In the genomic region with DNA sequence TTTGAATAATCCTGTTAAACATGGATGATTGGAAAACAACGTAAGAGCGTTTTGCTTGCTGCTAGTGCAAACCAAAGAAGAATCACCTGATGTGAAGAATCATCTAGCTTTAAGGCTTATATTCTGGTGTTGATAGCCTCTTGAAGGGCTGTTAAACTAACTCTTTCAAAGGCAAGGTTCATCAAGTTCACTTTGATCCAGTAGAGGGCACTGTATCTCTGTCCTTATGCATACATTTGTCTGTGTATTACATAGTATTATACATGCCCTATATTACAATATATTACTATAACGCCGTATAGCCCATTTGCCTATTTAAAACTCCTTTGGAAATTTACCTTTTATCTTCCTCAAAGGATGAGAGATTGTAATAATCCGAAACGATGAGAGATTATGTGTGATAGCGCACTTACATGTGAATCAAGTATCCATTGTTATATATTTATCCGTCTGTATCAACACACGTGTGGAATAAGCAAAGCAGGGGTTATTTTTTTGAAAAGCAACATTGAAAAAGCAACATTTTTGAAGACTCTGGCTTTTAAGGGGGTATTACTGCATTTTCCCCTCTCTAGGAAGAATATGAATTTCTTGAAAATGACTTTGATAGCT, we compare ENCODE assay signal across 8 cellular contexts. TPM values are rescaled to one million over a fixed set of nuclear protein-coding genes. Genes with fewer than 3 reads are reported as not detected.
DNase-seq lines count a peak whose midpoint lies in the region; FAIRE-seq and TF ChIP-seq lines count a peak whose summit lies in the region.

No MANE protein-coding gene starts in this region.

- TF ChIP-seq CTCF in GM12874 (IDR thresholded peaks at IDR 0.05; ENCODE audit: insufficient read depth, low read depth, low read length): peak; percentile 39; the same call in 1 of the 2 replicates

- in situ Hi-C loops in ACHN (cut with HindIII; ENCODE audit: low pct_ligation_motif_present, low pct_unique_long_range_greater_than_20kb, low sequenced_read_pairs): no loop called here

- intact Hi-C loops in activated T-helper 2 cell treated with anti-CD3 and anti-CD28 coated beads, Interferon-gamma antibody, Interleukin-2, Interleukin-4, amounts not matched to agents 10 μg/mL and 5 μg/mL and 100 μg/mL, durations not matched to agents 14 hours and 24 hours and 36 hours (cut with micrococcal nuclease): loop anchor here (1.0 kb wide), 1 partner anchor 490 kb away; no protein-coding TSS in a partner anchor
- intact Hi-C loops in activated T-helper 1 cell treated with anti-CD3 and anti-CD28 coated beads, Interleukin-12 subunit alpha, Interleukin-12 subunit beta, Interleukin-2, Interleukin-4 antibody, amounts not matched to agents 30 ng/mL and 10 ng/mL and 1 ng/mL, durations not matched to agents 14 hours and 24 hours and 36 hours (cut with micrococcal nuclease): loop anchor here (1.0 kb wide), 2 partner anchors 258 to 490 kb away; no protein-coding TSS in a partner anchor

- no peaks in the 10 kb centered on the region for H3K4me1 Mint-ChIP-seq in activated T-helper 2 cell treated with anti-CD3 and anti-CD28 coated beads, Interferon-gamma antibody, Interleukin-2, Interleukin-4, amounts not matched to agents 10 μg/mL and 5 μg/mL and 100 μg/mL, durations not matched to agents 14 hours and 24 hours and 36 hours (ENCODE audit: low read depth)
- H3K4me1 Mint-ChIP-seq in activated T-helper 1 cell treated with anti-CD3 and anti-CD28 coated beads, Interleukin-12 subunit alpha, Interleukin-12 subunit beta, Interleukin-2, Interleukin-4 antibody, amounts not matched to agents 30 ng/mL and 10 ng/mL and 1 ng/mL, durations not matched to agents 14 hours and 24 hours and 36 hours (ENCODE audit: low read depth): no peaks in the 10 kb centered on the region

- no peaks in the 10 kb centered on the region for H3K9me3 Mint-ChIP-seq in activated T-helper 2 cell treated with anti-CD3 and anti-CD28 coated beads, Interferon-gamma antibody, Interleukin-2, Interleukin-4, amounts not matched to agents 10 μg/mL and 5 μg/mL and 100 μg/mL, durations not matched to agents 14 hours and 24 hours and 36 hours
- H3K9me3 Mint-ChIP-seq in activated T-helper 1 cell treated with anti-CD3 and anti-CD28 coated beads, Interleukin-12 subunit alpha, Interleukin-12 subunit beta, Interleukin-2, Interleukin-4 antibody, amounts not matched to agents 30 ng/mL and 10 ng/mL and 1 ng/mL, durations not matched to agents 14 hours and 24 hours and 36 hours: no peaks in the 10 kb centered on the region

- FAIRE-seq in frontal cortex (lab: Jason Lieb, UNC): peak; percentile 39

- peaks cover 12% of the 10 kb centered on the region for H3K27me3 Mint-ChIP-seq in activated T-helper 2 cell treated with anti-CD3 and anti-CD28 coated beads, Interferon-gamma antibody, Interleukin-2, Interleukin-4, amounts not matched to agents 10 μg/mL and 5 μg/mL and 100 μg/mL, durations not matched to agents 14 hours and 24 hours and 36 hours (ENCODE audit: low read depth)
- H3K27me3 Mint-ChIP-seq in activated T-helper 1 cell treated with anti-CD3 and anti-CD28 coated beads, Interleukin-12 subunit alpha, Interleukin-12 subunit beta, Interleukin-2, Interleukin-4 antibody, amounts not matched to agents 30 ng/mL and 10 ng/mL and 1 ng/mL, durations not matched to agents 14 hours and 24 hours and 36 hours (ENCODE audit: insufficient read depth): peaks cover 18% of the 10 kb centered on the region

- DNase-seq in ACHN (peak; percentile 43), NCI-H1092 (lab: John Stamatoyannopoulos, UW) (peak; percentile 2), SKM-1 treated with dmso at 0.1 percent for 144 hours (lab: John Stamatoyannopoulos, UW; ENCODE audit: unreplicated experiment) (peak; percentile 51), frontal cortex (ENCODE audit: low spot score in 2 of 2) (peak; percentile 14 to 37), retina (peak; percentile 48)
- DNase-seq in activated T-helper 2 cell treated with anti-CD3 and anti-CD28 coated beads, Interferon-gamma antibody, Interleukin-2, Interleukin-4, amounts not matched to agents 10 μg/mL and 5 μg/mL and 100 μg/mL, durations not matched to agents 14 hours and 24 hours and 36 hours (ENCODE audit: low spot score): no peak
- no peak for DNase-seq in activated T-helper 1 cell treated with anti-CD3 and anti-CD28 coated beads, Interleukin-12 subunit alpha, Interleukin-12 subunit beta, Interleukin-2, Interleukin-4 antibody, amounts not matched to agents 30 ng/mL and 10 ng/mL and 1 ng/mL, durations not matched to agents 14 hours and 24 hours and 36 hours (ENCODE audit: low spot score)

- H3K36me3 Mint-ChIP-seq in activated T-helper 2 cell treated with anti-CD3 and anti-CD28 coated beads, Interferon-gamma antibody, Interleukin-2, Interleukin-4, amounts not matched to agents 10 μg/mL and 5 μg/mL and 100 μg/mL, durations not matched to agents 14 hours and 24 hours and 36 hours (ENCODE audit: low read depth): no peaks in the 10 kb centered on the region
- H3K36me3 Mint-ChIP-seq in activated T-helper 1 cell treated with anti-CD3 and anti-CD28 coated beads, Interleukin-12 subunit alpha, Interleukin-12 subunit beta, Interleukin-2, Interleukin-4 antibody, amounts not matched to agents 30 ng/mL and 10 ng/mL and 1 ng/mL, durations not matched to agents 14 hours and 24 hours and 36 hours (ENCODE audit: low read depth): no peaks in the 10 kb centered on the region

- H3K4me3 Mint-ChIP-seq in activated T-helper 2 cell treated with anti-CD3 and anti-CD28 coated beads, Interferon-gamma antibody, Interleukin-2, Interleukin-4, amounts not matched to agents 10 μg/mL and 5 μg/mL and 100 μg/mL, durations not matched to agents 14 hours and 24 hours and 36 hours (ENCODE audit: low read depth): no peak overlapping the region
- H3K4me3 Mint-ChIP-seq in activated T-helper 1 cell treated with anti-CD3 and anti-CD28 coated beads, Interleukin-12 subunit alpha, Interleukin-12 subunit beta, Interleukin-2, Interleukin-4 antibody, amounts not matched to agents 30 ng/mL and 10 ng/mL and 1 ng/mL, durations not matched to agents 14 hours and 24 hours and 36 hours: no peak overlapping the region

- H3K27ac Mint-ChIP-seq in activated T-helper 2 cell treated with anti-CD3 and anti-CD28 coated beads, Interferon-gamma antibody, Interleukin-2, Interleukin-4, amounts not matched to agents 10 μg/mL and 5 μg/mL and 100 μg/mL, durations not matched to agents 14 hours and 24 hours and 36 hours: no peak overlapping the region
- no peak overlapping the region for H3K27ac Mint-ChIP-seq in activated T-helper 1 cell treated with anti-CD3 and anti-CD28 coated beads, Interleukin-12 subunit alpha, Interleukin-12 subunit beta, Interleukin-2, Interleukin-4 antibody, amounts not matched to agents 30 ng/mL and 10 ng/mL and 1 ng/mL, durations not matched to agents 14 hours and 24 hours and 36 hours

RNA-seq across cellular contexts. Expression of a gene that starts 50.8 kb away (rescaled TPM):
- 9.8 TPM for total RNA-seq in frontal cortex
- 0.71 and 0.75 TPM in 2 replicates for total RNA-seq in activated T-helper 2 cell treated with anti-CD3 and anti-CD28 coated beads, Interferon-gamma antibody, Interleukin-2, Interleukin-4, amounts not matched to agents 10 μg/mL and 5 μg/mL and 100 μg/mL, durations not matched to agents 14 hours and 24 hours and 36 hours
- total RNA-seq in activated T-helper 1 cell treated with anti-CD3 and anti-CD28 coated beads, Interleukin-12 subunit alpha, Interleukin-12 subunit beta, Interleukin-2, Interleukin-4 antibody, amounts not matched to agents 30 ng/mL and 10 ng/mL and 1 ng/mL, durations not matched to agents 14 hours and 24 hours and 36 hours: 2.8 and 3.0 TPM in 2 replicates

Comparison
In these comparisons a context has a peak if more than half of its experiments do, and no peak if none do; other contexts are left out.
1. DNase-seq: peak in ACHN (single experiment), NCI-H1092 (single experiment), SKM-1 treated with dmso at 0.1 percent for 144 hours (single experiment), frontal cortex (2 of 2) and retina (single experiment); none in activated T-helper 2 cell treated with anti-CD3 and anti-CD28 coated beads, Interferon-gamma antibody, Interleukin-2, Interleukin-4, amounts not matched to agents 10 μg/mL and 5 μg/mL and 100 μg/mL, durations not matched to agents 14 hours and 24 hours and 36 hours (single experiment) and activated T-helper 1 cell treated with anti-CD3 and anti-CD28 coated beads, Interleukin-12 subunit alpha, Interleukin-12 subunit beta, Interleukin-2, Interleukin-4 antibody, amounts not matched to agents 30 ng/mL and 10 ng/mL and 1 ng/mL, durations not matched to agents 14 hours and 24 hours and 36 hours (single experiment).